ENCODE assay signal across 24 cellular contexts in the genomic region with DNA sequence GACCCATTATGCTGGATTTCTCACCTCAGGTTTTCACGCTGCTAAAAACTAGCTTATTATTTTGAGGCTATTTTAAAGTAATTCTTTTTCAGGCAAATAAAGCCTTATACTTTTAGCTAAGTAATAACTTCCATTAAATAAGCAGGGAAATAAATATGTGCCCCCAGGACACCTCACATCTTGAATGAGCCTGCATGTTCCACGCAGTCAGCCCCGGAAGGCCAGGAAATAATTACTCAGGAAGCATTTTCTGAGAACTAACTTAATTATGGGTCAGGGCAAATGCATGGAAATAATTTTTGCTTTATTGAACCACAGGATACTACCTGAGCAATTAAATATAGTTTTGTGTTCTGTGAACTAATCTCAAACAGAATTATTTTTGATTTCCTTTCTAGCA.
"Had no signal": no experiment of that assay in that cellular context is flagged by ENCODE, and none has a peak within 500 bp of the region (broad histone marks: within the 10 kb centered on the region; RNA-seq: fewer than 3 reads in every experiment).

No MANE protein-coding gene starts in this region.

- H3K9me3 ChIP-seq: MG63, SJSA1 had no signal

- H3K4me3 ChIP-seq: MG63, SJSA1 had no signal

- H3K4me3 Mint-ChIP-seq: activated B cell treated with CpG ODN at 0.5 μM for 24 hours; activated CD4-positive, alpha-beta memory T cell treated with anti-CD3 and anti-CD28 coated beads, Interleukin-2, amount 10 ng/mL, durations not matched to agents 7 days and 5 days; activated naive CD4-positive, alpha-beta T cell treated with anti-CD3 and anti-CD28 coated beads, Interleukin-2, amount 10 ng/mL, durations not matched to agents 7 days and 5 days; activated naive CD8-positive, alpha-beta T cell treated with anti-CD3 and anti-CD28 coated beads for 36 hours; activated T-cell treated with anti-CD3 and anti-CD28 coated beads, Interleukin-2, amount 50 U/mL, for 72 hours; T-cell had no signal

- H3K27me3 Mint-ChIP-seq: activated B cell treated with CpG ODN at 0.5 μM for 24 hours; activated CD4-positive, alpha-beta memory T cell treated with anti-CD3 and anti-CD28 coated beads, Interleukin-2, amount 10 ng/mL, durations not matched to agents 7 days and 5 days; activated naive CD4-positive, alpha-beta T cell treated with anti-CD3 and anti-CD28 coated beads, Interleukin-2, amount 10 ng/mL, durations not matched to agents 7 days and 5 days; activated naive CD8-positive, alpha-beta T cell treated with anti-CD3 and anti-CD28 coated beads for 36 hours; T-cell had no signal

- H3K4me1 Mint-ChIP-seq: activated CD4-positive, alpha-beta memory T cell treated with anti-CD3 and anti-CD28 coated beads, Interleukin-2, amount 10 ng/mL, durations not matched to agents 7 days and 5 days; activated naive CD4-positive, alpha-beta T cell treated with anti-CD3 and anti-CD28 coated beads, Interleukin-2, amount 10 ng/mL, durations not matched to agents 7 days and 5 days; T-cell had no signal

- H3K4me1 ChIP-seq: SJSA1 had no signal

- H3K27ac ChIP-seq: brain microvascular endothelial cell, SJSA1 had no signal

- ATAC-seq: activated T-cell treated with anti-CD3 and anti-CD28 coated beads, Interleukin-2, amount 50 U/mL, for 72 hours; T-cell had no signal

- DNase-seq: activated B cell treated with CpG ODN at 0.5 μM for 24 hours; activated CD4-positive, alpha-beta memory T cell treated with anti-CD3 and anti-CD28 coated beads, Interleukin-2, amount 10 ng/mL, durations not matched to agents 7 days and 5 days; activated CD4-positive, alpha-beta T cell treated with anti-CD3 and anti-CD28 coated beads, Interleukin-2, amount 50 U/mL, for 1 hour; activated gamma-delta T cell treated with Interleukin-2 at 50 U/mL for 16 hours; activated naive CD4-positive, alpha-beta T cell treated with anti-CD3 and anti-CD28 coated beads, Interleukin-2, amount 10 ng/mL, durations not matched to agents 7 days and 5 days; activated naive CD8-positive, alpha-beta T cell treated with anti-CD3 and anti-CD28 coated beads for 36 hours; activated T-cell treated with anti-CD3 and anti-CD28 coated beads, Interleukin-2, amount 50 U/mL, for 72 hours; brain microvascular endothelial cell; cerebellar nuclear complex; MG63; MV-4-11; NCI-H1092 treated with DMSO at 0.1 percent for 48 hours; NCI-H1694 treated with DMSO at 0.1 percent for 48 hours; NCI-H2029 treated with DMSO at 0.1 percent for 48 hours; NCI-H446; NCI-H524; NCI-H774; NK-92 treated with Interleukin-12 subunit alpha and Interleukin-12 subunit beta, amount 100 ng/mL, for 24 hours; SHP77; T-cell; T-helper 2 cell; T1000 had no signal

- H3K27ac Mint-ChIP-seq: activated B cell treated with CpG ODN at 0.5 μM for 24 hours; activated CD4-positive, alpha-beta memory T cell treated with anti-CD3 and anti-CD28 coated beads, Interleukin-2, amount 10 ng/mL, durations not matched to agents 7 days and 5 days; activated naive CD4-positive, alpha-beta T cell treated with anti-CD3 and anti-CD28 coated beads, Interleukin-2, amount 10 ng/mL, durations not matched to agents 7 days and 5 days; activated naive CD8-positive, alpha-beta T cell treated with anti-CD3 and anti-CD28 coated beads for 36 hours; activated T-cell treated with anti-CD3 and anti-CD28 coated beads, Interleukin-2, amount 50 U/mL, for 72 hours; activated T-helper 2 cell treated with anti-CD3 and anti-CD28 coated beads, Interferon-gamma antibody, Interleukin-2, Interleukin-4, amounts not matched to agents 10 μg/mL and 5 μg/mL and 100 μg/mL, durations not matched to agents 14 hours and 24 hours and 36 hours; T-cell had no signal

- H3K27me3 ChIP-seq: brain microvascular endothelial cell, MG63, SJSA1 had no signal

- H3K36me3 Mint-ChIP-seq: activated naive CD8-positive, alpha-beta T cell treated with anti-CD3 and anti-CD28 coated beads for 36 hours had no signal

- H3K9me3 Mint-ChIP-seq: activated B cell treated with CpG ODN at 0.5 μM for 24 hours; activated CD4-positive, alpha-beta memory T cell treated with anti-CD3 and anti-CD28 coated beads, Interleukin-2, amount 10 ng/mL, durations not matched to agents 7 days and 5 days; activated naive CD4-positive, alpha-beta T cell treated with anti-CD3 and anti-CD28 coated beads, Interleukin-2, amount 10 ng/mL, durations not matched to agents 7 days and 5 days; activated naive CD8-positive, alpha-beta T cell treated with anti-CD3 and anti-CD28 coated beads for 36 hours; activated T-cell treated with anti-CD3 and anti-CD28 coated beads, Interleukin-2, amount 50 U/mL, for 72 hours; activated T-helper 2 cell treated with anti-CD3 and anti-CD28 coated beads, Interferon-gamma antibody, Interleukin-2, Interleukin-4, amounts not matched to agents 10 μg/mL and 5 μg/mL and 100 μg/mL, durations not matched to agents 14 hours and 24 hours and 36 hours; T-cell had no signal
